In genomic region chr5:147857302-147858129, GRCh38 we compare ENCODE assay signal across 9 cellular contexts. TPM values are rescaled to one million over a fixed set of nuclear protein-coding genes. Genes with fewer than 3 reads are reported as not detected.
A peak's percentile ranks its signal among the peaks of the same experiment; 100 is the strongest.
DNase-seq lines count a peak whose midpoint lies in the region; FAIRE-seq and TF ChIP-seq lines count a peak whose summit lies in the region.
"Had no signal": no experiment of that assay in that cellular context is flagged by ENCODE, and none has a peak within 500 bp of the region (broad histone marks: within the 10 kb centered on the region; RNA-seq: fewer than 3 reads in every experiment).

No MANE protein-coding gene starts in this region.

- TF ChIP-seq POLR2A in H54 (IDR thresholded peaks at IDR 0.05; ENCODE audit: low read depth, low read length): no peak

- peak; percentile 66 for TF ChIP-seq CTCF in WERI-Rb-1 (IDR thresholded peaks at IDR 0.05; ENCODE audit: low read depth, low read length)

- no peaks in the 10 kb centered on the region for H3K9me3 ChIP-seq in WERI-Rb-1 (ENCODE audit: severe bottlenecking)

- peak; percentile 2 to 18 for DNase-seq in activated CD4-positive, alpha-beta T cell treated with anti-CD3 and anti-CD28 coated beads for 24 hours (ENCODE audit: low read depth in 2 of 2)
- DNase-seq in activated CD4-positive, alpha-beta T cell treated with anti-CD3 and anti-CD28 coated beads for 1 hour: no peak
- peak; percentile 9 for DNase-seq in H54 (ENCODE audit: insufficient read length, low spot score)
- peak; percentile 41 for DNase-seq in LHCN-M2 (ENCODE audit: low read depth)
- DNase-seq in WERI-Rb-1: peak; percentile 53
- DNase-seq in effector CD8-positive, alpha-beta T cell (lab: John Stamatoyannopoulos, UW): peak; percentile 0
- DNase-seq in midbrain (lab: John Stamatoyannopoulos, UW): peak; percentile 73
- DNase-seq in stimulated activated naive CD4-positive, alpha-beta T cell treated with Interleukin-2 at 50 U/mL for 16 hours (lab: John Stamatoyannopoulos, UW): peak; percentile 9

- no peaks in the 10 kb centered on the region for H3K27me3 ChIP-seq in WERI-Rb-1 (ENCODE audit: insufficient read depth, low read depth, severe bottlenecking)

- no peak overlapping the region for H3K4me3 ChIP-seq in WERI-Rb-1 (ENCODE audit: low read depth, low read length)

- no peaks in the 10 kb centered on the region for H3K36me3 ChIP-seq in WERI-Rb-1

- no peak overlapping the region for H3K27ac ChIP-seq in WERI-Rb-1

- FAIRE-seq in H54 (lab: Jason Lieb, UNC): peak; percentile 74

RNA-seq across cellular contexts. Expression of gene SCGB3A2, which starts 21.0 kb away (rescaled TPM):
- not detected in 2 replicates for total RNA-seq in LHCN-M2 (2014; rRNA removed)
- polyA plus RNA-seq in LHCN-M2 (2012): not detected
- polyA plus RNA-seq: IgD-negative memory B cell had no signal

RNA-seq across cellular contexts. Expression of gene SPINK1, which starts 26.0 kb away (rescaled TPM):
- not detected in 2 replicates for total RNA-seq in LHCN-M2 (2014; rRNA removed)
- polyA plus RNA-seq in LHCN-M2 (2012): not detected
- polyA plus RNA-seq: IgD-negative memory B cell had no signal

RNA-seq across cellular contexts. Expression of gene C5orf46, which starts 48.8 kb away (rescaled TPM):
- total RNA-seq in LHCN-M2 (2014; rRNA removed): not detected in 2 replicates
- polyA plus RNA-seq in LHCN-M2 (2012): 0.68 TPM
- polyA plus RNA-seq: IgD-negative memory B cell had no signal
